In the genomic region with DNA sequence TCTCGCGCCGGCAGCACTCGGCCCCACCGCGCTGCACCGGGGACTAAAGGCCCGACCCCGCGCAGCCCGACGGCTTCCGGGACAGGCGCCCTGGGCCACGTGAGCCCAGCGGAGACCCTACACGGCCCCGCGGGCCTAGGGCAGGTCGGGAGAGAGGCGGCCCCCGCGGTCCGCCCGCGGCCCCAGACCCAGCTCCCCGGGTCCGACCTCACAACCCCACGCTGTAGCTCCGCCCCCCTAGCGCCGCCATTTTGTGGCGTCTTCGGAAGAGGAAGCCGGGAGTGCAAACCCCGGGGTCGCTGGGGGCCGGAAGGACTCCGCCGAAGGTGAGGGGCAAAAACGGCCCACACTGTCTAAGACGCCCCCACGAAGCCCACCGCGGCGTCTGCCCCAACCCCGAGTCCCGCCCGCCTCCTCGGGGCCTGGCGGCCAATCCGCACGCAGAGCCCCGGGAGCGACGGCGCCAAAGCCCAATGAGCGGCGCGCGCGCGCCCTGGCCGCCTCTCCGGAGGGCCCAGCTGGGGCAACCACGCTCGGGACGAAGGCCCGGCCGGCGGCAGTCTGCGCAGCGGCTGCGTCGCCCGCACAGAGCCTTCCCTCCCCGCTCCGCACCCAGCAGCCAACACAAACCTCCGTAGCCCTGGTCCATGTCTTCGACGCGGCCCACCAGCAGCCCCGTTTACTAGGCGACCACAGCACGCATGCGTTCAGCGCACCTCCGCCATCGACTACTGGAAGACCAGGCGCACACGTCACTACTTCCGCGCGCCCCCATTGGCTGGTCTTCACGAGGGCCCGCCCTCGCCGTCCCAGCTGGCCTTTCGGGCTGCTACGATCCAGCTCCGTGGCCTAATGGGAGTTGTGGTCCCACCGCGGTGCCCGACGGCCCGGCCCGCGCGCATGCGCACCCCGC, we compare ENCODE assay signal across 1 cellular context.
TF ChIP-seq lines count a peak whose summit lies in the region.

A gene (minus strand): TSS at position 705 of the 913 bp plus-strand sequence. CDS start 56 bp downstream, at position 649.

TF ChIP-seq in K562, 482 proteins besides CTCF, POLR2A, EP300 and RAD21 (continued from another document and continues in another):
- TF ChIP-seq, protein P1, sequence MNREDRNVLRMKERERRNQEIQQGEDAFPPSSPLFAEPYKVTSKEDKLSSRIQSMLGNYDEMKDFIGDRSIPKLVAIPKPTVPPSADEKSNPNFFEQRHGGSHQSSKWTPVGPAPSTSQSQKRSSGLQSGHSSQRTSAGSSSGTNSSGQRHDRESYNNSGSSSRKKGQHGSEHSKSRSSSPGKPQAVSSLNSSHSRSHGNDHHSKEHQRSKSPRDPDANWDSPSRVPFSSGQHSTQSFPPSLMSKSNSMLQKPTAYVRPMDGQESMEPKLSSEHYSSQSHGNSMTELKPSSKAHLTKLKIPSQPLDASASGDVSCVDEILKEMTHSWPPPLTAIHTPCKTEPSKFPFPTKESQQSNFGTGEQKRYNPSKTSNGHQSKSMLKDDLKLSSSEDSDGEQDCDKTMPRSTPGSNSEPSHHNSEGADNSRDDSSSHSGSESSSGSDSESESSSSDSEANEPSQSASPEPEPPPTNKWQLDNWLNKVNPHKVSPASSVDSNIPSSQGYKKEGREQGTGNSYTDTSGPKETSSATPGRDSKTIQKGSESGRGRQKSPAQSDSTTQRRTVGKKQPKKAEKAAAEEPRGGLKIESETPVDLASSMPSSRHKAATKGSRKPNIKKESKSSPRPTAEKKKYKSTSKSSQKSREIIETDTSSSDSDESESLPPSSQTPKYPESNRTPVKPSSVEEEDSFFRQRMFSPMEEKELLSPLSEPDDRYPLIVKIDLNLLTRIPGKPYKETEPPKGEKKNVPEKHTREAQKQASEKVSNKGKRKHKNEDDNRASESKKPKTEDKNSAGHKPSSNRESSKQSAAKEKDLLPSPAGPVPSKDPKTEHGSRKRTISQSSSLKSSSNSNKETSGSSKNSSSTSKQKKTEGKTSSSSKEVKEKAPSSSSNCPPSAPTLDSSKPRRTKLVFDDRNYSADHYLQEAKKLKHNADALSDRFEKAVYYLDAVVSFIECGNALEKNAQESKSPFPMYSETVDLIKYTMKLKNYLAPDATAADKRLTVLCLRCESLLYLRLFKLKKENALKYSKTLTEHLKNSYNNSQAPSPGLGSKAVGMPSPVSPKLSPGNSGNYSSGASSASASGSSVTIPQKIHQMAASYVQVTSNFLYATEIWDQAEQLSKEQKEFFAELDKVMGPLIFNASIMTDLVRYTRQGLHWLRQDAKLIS (CRISPR knock-in tag; IDR thresholded peaks at IDR 0.05) = peak; percentile 87
- TF ChIP-seq ELF2 (CRISPR knock-in tag; IDR thresholded peaks at IDR 0.05) (peak; percentile 22; the same call in 1 of the 2 replicates), PHF8 (IDR thresholded peaks at IDR 0.05; ENCODE audit: borderline replicate concordance, low read length) (peak; percentile 85; the same call in 1 of the 2 replicates), ZFX (CRISPR knock-in tag; IDR thresholded peaks at IDR 0.05) (peak; percentile 94), SMARCA4 (IDR thresholded peaks at IDR 0.05) (no peak), FOXK2 (conservative IDR thresholded peaks at IDR 0.05 in 1 of 2, IDR thresholded peaks at IDR 0.05 in 1 of 2; ENCODE audit: low read depth in 2 of 2) (no peak), TRIM28 (IDR thresholded peaks at IDR 0.05) (no peak), PTBP1 (IDR thresholded peaks at IDR 0.05; ENCODE audit: low read depth, low read length) (0 out of 2 replicates have a peak, but pooled peaks have one; percentile 39), ZBTB7A (IDR thresholded peaks at IDR 0.05; ENCODE audit: borderline replicate concordance, control insufficient read depth, low read depth, low read length) (peak; percentile 96), ZNF175 (CRISPR knock-in tag; IDR thresholded peaks at IDR 0.05; ENCODE audit: low read depth) (no peak), SP1 (CRISPR knock-in tag; IDR thresholded peaks at IDR 0.05) (peak; percentile 37; the same call in 1 of the 2 replicates), ZNF143 (CRISPR knock-in tag; IDR thresholded peaks at IDR 0.05) (peak; percentile 85), ZNF146 (CRISPR knock-in tag; IDR thresholded peaks at IDR 0.05; ENCODE audit: unreplicated experiment) (no peak), SRF (CRISPR knock-in tag; IDR thresholded peaks at IDR 0.05) (peak in 1 of 2 experiments; percentile 9; a peak in 1 of 4 replicates), FUS (optimal IDR thresholded peaks at IDR 0.05; ENCODE audit: low read depth, low read length) (peak; percentile 87), GTF2A2 (tag; IDR thresholded peaks at IDR 0.05) (no peak), ATF7 (IDR thresholded peaks at IDR 0.05) (peak; percentile 74), MTA3 (IDR thresholded peaks at IDR 0.05; ENCODE audit: borderline replicate concordance) (peak; percentile 75), ZFP30 (CRISPR knock-in tag; IDR thresholded peaks at IDR 0.05; ENCODE audit: borderline replicate concordance) (no peak), ETS2 (tag; IDR thresholded peaks at IDR 0.05; ENCODE audit: borderline replicate concordance, poor library complexity, severe bottlenecking) (no peak), GABPB1 (CRISPR knock-in tag; IDR thresholded peaks at IDR 0.05) (peak; percentile 71), ETV6 (IDR thresholded peaks at IDR 0.05; ENCODE audit: borderline replicate concordance in 1 of 2, low read depth in 2 of 2, low read length in 1 of 2) (0 out of 4 replicates have a peak, but pooled peaks of 1 of the 2 experiments have one; percentile 42), ETV6 (CRISPR knock-in tag; IDR thresholded peaks at IDR 0.05; ENCODE audit: borderline replicate concordance) (0 out of 2 replicates have a peak, but pooled peaks have one; percentile 1), CHD2 (IDR thresholded peaks at IDR 0.05; ENCODE audit: low read depth, low read length) (peak; percentile 82), ZNF174 (CRISPR knock-in tag; IDR thresholded peaks at IDR 0.05) (no peak), EP400 (IDR thresholded peaks at IDR 0.05) (peak; percentile 67), NCOA4 (IDR thresholded peaks at IDR 0.05; ENCODE audit: partially characterized antibody) (no peak)
- TF ChIP-seq, protein P2, sequence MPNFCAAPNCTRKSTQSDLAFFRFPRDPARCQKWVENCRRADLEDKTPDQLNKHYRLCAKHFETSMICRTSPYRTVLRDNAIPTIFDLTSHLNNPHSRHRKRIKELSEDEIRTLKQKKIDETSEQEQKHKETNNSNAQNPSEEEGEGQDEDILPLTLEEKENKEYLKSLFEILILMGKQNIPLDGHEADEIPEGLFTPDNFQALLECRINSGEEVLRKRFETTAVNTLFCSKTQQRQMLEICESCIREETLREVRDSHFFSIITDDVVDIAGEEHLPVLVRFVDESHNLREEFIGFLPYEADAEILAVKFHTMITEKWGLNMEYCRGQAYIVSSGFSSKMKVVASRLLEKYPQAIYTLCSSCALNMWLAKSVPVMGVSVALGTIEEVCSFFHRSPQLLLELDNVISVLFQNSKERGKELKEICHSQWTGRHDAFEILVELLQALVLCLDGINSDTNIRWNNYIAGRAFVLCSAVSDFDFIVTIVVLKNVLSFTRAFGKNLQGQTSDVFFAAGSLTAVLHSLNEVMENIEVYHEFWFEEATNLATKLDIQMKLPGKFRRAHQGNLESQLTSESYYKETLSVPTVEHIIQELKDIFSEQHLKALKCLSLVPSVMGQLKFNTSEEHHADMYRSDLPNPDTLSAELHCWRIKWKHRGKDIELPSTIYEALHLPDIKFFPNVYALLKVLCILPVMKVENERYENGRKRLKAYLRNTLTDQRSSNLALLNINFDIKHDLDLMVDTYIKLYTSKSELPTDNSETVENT (CRISPR knock-in tag; IDR thresholded peaks at IDR 0.05) = peak; percentile 86
- TF ChIP-seq, protein P3, sequence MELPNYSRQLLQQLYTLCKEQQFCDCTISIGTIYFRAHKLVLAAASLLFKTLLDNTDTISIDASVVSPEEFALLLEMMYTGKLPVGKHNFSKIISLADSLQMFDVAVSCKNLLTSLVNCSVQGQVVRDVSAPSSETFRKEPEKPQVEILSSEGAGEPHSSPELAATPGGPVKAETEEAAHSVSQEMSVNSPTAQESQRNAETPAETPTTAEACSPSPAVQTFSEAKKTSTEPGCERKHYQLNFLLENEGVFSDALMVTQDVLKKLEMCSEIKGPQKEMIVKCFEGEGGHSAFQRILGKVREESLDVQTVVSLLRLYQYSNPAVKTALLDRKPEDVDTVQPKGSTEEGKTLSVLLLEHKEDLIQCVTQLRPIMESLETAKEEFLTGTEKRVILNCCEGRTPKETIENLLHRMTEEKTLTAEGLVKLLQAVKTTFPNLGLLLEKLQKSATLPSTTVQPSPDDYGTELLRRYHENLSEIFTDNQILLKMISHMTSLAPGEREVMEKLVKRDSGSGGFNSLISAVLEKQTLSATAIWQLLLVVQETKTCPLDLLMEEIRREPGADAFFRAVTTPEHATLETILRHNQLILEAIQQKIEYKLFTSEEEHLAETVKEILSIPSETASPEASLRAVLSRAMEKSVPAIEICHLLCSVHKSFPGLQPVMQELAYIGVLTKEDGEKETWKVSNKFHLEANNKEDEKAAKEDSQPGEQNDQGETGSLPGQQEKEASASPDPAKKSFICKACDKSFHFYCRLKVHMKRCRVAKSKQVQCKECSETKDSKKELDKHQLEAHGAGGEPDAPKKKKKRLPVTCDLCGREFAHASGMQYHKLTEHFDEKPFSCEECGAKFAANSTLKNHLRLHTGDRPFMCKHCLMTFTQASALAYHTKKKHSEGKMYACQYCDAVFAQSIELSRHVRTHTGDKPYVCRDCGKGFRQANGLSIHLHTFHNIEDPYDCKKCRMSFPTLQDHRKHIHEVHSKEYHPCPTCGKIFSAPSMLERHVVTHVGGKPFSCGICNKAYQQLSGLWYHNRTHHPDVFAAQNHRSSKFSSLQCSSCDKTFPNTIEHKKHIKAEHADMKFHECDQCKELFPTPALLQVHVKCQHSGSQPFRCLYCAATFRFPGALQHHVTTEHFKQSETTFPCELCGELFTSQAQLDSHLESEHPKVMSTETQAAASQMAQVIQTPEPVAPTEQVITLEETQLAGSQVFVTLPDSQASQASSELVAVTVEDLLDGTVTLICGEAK (IDR thresholded peaks at IDR 0.05) = no peak
- TF ChIP-seq, protein P3 (CRISPR knock-in tag; IDR thresholded peaks at IDR 0.05) = peak; percentile 23; the same call in 1 of the 2 replicates
- TF ChIP-seq, protein P4, sequence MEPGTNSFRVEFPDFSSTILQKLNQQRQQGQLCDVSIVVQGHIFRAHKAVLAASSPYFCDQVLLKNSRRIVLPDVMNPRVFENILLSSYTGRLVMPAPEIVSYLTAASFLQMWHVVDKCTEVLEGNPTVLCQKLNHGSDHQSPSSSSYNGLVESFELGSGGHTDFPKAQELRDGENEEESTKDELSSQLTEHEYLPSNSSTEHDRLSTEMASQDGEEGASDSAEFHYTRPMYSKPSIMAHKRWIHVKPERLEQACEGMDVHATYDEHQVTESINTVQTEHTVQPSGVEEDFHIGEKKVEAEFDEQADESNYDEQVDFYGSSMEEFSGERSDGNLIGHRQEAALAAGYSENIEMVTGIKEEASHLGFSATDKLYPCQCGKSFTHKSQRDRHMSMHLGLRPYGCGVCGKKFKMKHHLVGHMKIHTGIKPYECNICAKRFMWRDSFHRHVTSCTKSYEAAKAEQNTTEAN (CRISPR knock-in tag; IDR thresholded peaks at IDR 0.05) = no peak; the same call in 1 of the 2 replicates
- TF ChIP-seq, protein P5, sequence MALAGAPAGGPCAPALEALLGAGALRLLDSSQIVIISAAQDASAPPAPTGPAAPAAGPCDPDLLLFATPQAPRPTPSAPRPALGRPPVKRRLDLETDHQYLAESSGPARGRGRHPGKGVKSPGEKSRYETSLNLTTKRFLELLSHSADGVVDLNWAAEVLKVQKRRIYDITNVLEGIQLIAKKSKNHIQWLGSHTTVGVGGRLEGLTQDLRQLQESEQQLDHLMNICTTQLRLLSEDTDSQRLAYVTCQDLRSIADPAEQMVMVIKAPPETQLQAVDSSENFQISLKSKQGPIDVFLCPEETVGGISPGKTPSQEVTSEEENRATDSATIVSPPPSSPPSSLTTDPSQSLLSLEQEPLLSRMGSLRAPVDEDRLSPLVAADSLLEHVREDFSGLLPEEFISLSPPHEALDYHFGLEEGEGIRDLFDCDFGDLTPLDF (CRISPR knock-in tag; IDR thresholded peaks at IDR 0.05) = no peak
- TF ChIP-seq, protein P6, sequence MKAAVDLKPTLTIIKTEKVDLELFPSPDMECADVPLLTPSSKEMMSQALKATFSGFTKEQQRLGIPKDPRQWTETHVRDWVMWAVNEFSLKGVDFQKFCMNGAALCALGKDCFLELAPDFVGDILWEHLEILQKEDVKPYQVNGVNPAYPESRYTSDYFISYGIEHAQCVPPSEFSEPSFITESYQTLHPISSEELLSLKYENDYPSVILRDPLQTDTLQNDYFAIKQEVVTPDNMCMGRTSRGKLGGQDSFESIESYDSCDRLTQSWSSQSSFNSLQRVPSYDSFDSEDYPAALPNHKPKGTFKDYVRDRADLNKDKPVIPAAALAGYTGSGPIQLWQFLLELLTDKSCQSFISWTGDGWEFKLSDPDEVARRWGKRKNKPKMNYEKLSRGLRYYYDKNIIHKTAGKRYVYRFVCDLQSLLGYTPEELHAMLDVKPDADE (conservative IDR thresholded peaks at IDR 0.05; ENCODE audit: control insufficient read depth, low read depth, low read length) = peak; percentile 59; the same call in 1 of the 2 replicates
